8 cellular contexts compared by ENCODE assay signal in the genomic region with DNA sequence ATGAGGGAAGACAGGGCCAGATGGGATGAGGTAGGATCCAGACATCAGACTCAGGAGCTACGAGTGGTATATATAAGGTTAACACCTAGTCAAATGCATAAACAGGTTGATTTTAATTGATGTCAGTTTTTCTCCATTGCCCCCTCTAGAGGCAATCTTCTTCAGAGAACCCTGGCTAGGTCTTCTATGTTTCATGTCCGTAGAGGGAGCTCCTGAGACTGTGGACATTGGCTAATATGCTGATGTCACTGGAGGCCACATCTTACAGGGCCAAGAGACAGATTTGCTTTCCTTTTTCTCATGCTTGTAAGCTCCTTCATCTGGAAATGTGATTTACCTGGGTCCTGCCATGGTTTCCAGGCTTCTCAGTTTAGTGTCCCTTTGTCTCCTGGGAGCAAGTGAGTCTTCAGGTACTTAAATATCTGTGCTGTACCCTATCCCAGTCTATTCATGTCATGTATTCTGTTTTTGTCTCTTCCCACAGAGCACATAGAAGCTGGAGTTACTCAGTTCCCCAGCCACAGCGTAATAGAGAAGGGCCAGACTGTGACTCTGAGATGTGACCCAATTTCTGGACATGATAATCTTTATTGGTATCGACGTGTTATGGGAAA.
DNase-seq lines count a peak whose midpoint lies in the region; ATAC-seq and TF ChIP-seq lines count a peak whose summit lies in the region.

No MANE protein-coding gene starts in this region.

- TF ChIP-seq CTCF in right atrium auricular region (IDR thresholded peaks at IDR 0.05) (peak in 1 of 2 donors; percentile 50), SU-DHL-6 (IDR thresholded peaks at IDR 0.05; ENCODE audit: insufficient read depth, low read length, poor library complexity, severe bottlenecking) (peak; percentile 72), spleen (IDR thresholded peaks at IDR 0.05 in 8 of 11, conservative IDR thresholded peaks at IDR 0.05 in 3 of 11) (peak in 6 of 11 experiments; percentile 20 to 43 (median 34))

- H2AFZ ChIP-seq in SU-DHL-6 (ENCODE audit: low read depth, low read length, severe bottlenecking) = no peak overlapping the region

- H3K27ac ChIP-seq in right atrium auricular region (no peak overlapping the region), SU-DHL-6 (ENCODE audit: low read depth, low read length) (no peak overlapping the region), spleen (no peak overlapping the region)

- H3F3A ChIP-seq in SU-DHL-6 (ENCODE audit: insufficient read depth) = no peaks in the 10 kb centered on the region

- no peaks in the 10 kb centered on the region for H4K20me1 ChIP-seq in SU-DHL-6 (ENCODE audit: low read depth, low read length)

- ATAC-seq in Right ventricle myocardium superior (ENCODE audit: poor library complexity) (peak; percentile 86), GM21526 (IDR thresholded peaks at IDR 0.05; ENCODE audit: low FRiP score, unreplicated experiment) (peak; percentile 82), HG03565 (IDR thresholded peaks at IDR 0.05; ENCODE audit: unreplicated experiment) (peak; percentile 75)

- H3K9me3 ChIP-seq in right atrium auricular region = no peaks in the 10 kb centered on the region
- H3K9me3 ChIP-seq in SU-DHL-6 (ENCODE audit: insufficient read depth, low read length) = no peaks in the 10 kb centered on the region
- H3K9me3 ChIP-seq in spleen = no peaks in the 10 kb centered on the region

- H3K79me2 ChIP-seq in SU-DHL-6 (ENCODE audit: insufficient read depth, low read length) = no peaks in the 10 kb centered on the region

- no peaks in the 10 kb centered on the region for H3K9me2 ChIP-seq in SU-DHL-6 (replicated peaks; ENCODE audit: insufficient read depth, low read length)

- WGBS in spleen, 5 donors = 54 to 58% (median 58%) methylated on average over 5 of the region's 5 CpGs

- no peaks in the 10 kb centered on the region for H3K4me1 ChIP-seq in right atrium auricular region
- no peaks in the 10 kb centered on the region for H3K4me1 ChIP-seq in spleen

- intact Hi-C loops in Right ventricle myocardium superior (cut with DNase I) = no loop called here
- intact Hi-C loops in spleen (cut with DNase I; ENCODE audit: low total_unique reads) = no loop called here

- H3K36me3 ChIP-seq in right atrium auricular region = no peaks in the 10 kb centered on the region
- no peaks in the 10 kb centered on the region for H3K36me3 ChIP-seq in SU-DHL-6 (ENCODE audit: low read length)
- H3K36me3 ChIP-seq in spleen = no peaks in the 10 kb centered on the region

- no peak overlapping the region for H3K4me2 ChIP-seq in SU-DHL-6 (ENCODE audit: low read depth, low read length, poor library complexity, severe bottlenecking)

- H3K27me3 ChIP-seq in right atrium auricular region (no peaks in the 10 kb centered on the region), SU-DHL-6 (ENCODE audit: low read length) (no peaks in the 10 kb centered on the region), spleen (replicated peaks in 1 of 7) (no peaks in the 10 kb centered on the region)

- DNase-seq in Right ventricle myocardium superior (no peak), right atrium auricular region (ENCODE audit: low spot score) (no peak), glomerular endothelial cell (ENCODE audit: extremely low read depth, low read depth, low spot score) (peak; percentile 63), spleen (no peak)
- no peak for DNase-seq in activated effector memory CD4-positive, alpha-beta T cell treated with Interleukin-2 at 50 U/mL for 16 hours

- no peak for TF ChIP-seq POLR2A in spleen (IDR thresholded peaks at IDR 0.05)

- H3K4me3 ChIP-seq in right atrium auricular region (no peak overlapping the region), SU-DHL-6 (ENCODE audit: insufficient read depth, low read length, poor library complexity, severe bottlenecking) (no peak overlapping the region), spleen (no peak overlapping the region)

- no peak overlapping the region for H3K9ac ChIP-seq in SU-DHL-6 (ENCODE audit: low read length)
